18 cellular contexts compared by ENCODE assay signal in genomic region chr20:48814633-48815032, GRCh38. TPM values are rescaled to one million over a fixed set of nuclear protein-coding genes. Genes with fewer than 3 reads are reported as not detected.
A peak's percentile ranks its signal among the peaks of the same experiment; 100 is the strongest.
DNase-seq lines count a peak whose midpoint lies in the region; ATAC-seq, FAIRE-seq and TF ChIP-seq lines count a peak whose summit lies in the region.
"Had no signal": no experiment of that assay in that cellular context is flagged by ENCODE, and none has a peak within 500 bp of the region (broad histone marks: within the 10 kb centered on the region; RNA-seq: fewer than 3 reads in every experiment).

No MANE protein-coding gene starts in this region.

- no peaks in the 10 kb centered on the region for H3K36me3 ChIP-seq in CD8-positive, alpha-beta T cell (ENCODE audit: insufficient read depth, low read length)
- H3K36me3 ChIP-seq in K562 (ENCODE audit: control insufficient read depth, insufficient read depth, low read length) = no peaks in the 10 kb centered on the region
- H3K36me3 ChIP-seq: MG63, Peyer's patch had no signal

- CTCF ChIA-PET in CD8-positive, alpha-beta T cell (lab: Charles Lee) = interaction anchor here (0.9 to 1.0 kb wide), 2 partner anchors 12 to 13 kb away, joined by 3 to 4 read pairs; no protein-coding TSS in a partner anchor
- CTCF ChIA-PET in K562 (lab: Yijun Ruan, JAX; ENCODE audit: low intra/inter-chr PET ratio) = no interaction called here

- ATAC-seq in activated T-cell treated with anti-CD3 and anti-CD28 coated beads, Interleukin-2, amount 50 U/mL, for 72 hours (replicated peaks in 1 of 2) = no peak
- ATAC-seq in CD8-positive, alpha-beta T cell = no peak
- ATAC-seq in K562 = no peak
- no peak for ATAC-seq in HG03442 (IDR thresholded peaks at IDR 0.05; ENCODE audit: unreplicated experiment)
- no peak for ATAC-seq in HG02798 (IDR thresholded peaks at IDR 0.05; ENCODE audit: poor library complexity, unreplicated experiment)
- ATAC-seq: Right ventricle myocardium inferior had no signal

- WGBS in K562 (ENCODE audit: insufficient coverage, low coverage, missing lambda C conversion rate) = 7% methylated on average over 5 of the region's 5 CpGs

- no peak for TF ChIP-seq POLR2A in K562 (conservative IDR thresholded peaks at IDR 0.05)

- TF ChIP-seq EP300 in K562 (IDR thresholded peaks at IDR 0.05; ENCODE audit: low read length) = no peak

- BruUV-seq in K562 (replicated peaks; lab: Mats Ljungman, UMichigan) = no TSS peak

- no peaks in the 10 kb centered on the region for H3K9me3 Mint-ChIP-seq in activated T-cell treated with anti-CD3 and anti-CD28 coated beads, Interleukin-2, amount 50 U/mL, for 72 hours
- H3K9me3 Mint-ChIP-seq in CD8-positive, alpha-beta T cell = no peaks in the 10 kb centered on the region
- H3K9me3 Mint-ChIP-seq: CD14-positive monocyte, H9 had no signal

- intact Hi-C loops in CD8-positive, alpha-beta T cell (cut with DNase I, micrococcal nuclease) = loop anchor here in 1 of 2 experiments (1.0 kb wide), 1 partner anchor 25 kb away; no protein-coding TSS in a partner anchor
- intact Hi-C loops in K562 (cut with micrococcal nuclease) = no loop called here

- H2AFZ ChIP-seq in K562 (ENCODE audit: low read depth, low read length) = no peak overlapping the region

- H4K20me1 ChIP-seq in K562 (replicated peaks; ENCODE audit: control insufficient read depth, insufficient read depth, low read length) = 0 out of 2 replicates have a peak, but pooled peaks cover 6% of the 10 kb centered on the region

- DNase-seq in activated T-cell treated with anti-CD3 and anti-CD28 coated beads, Interleukin-2, amount 50 U/mL, for 72 hours = no peak
- DNase-seq in activated T-cell treated with anti-CD3 and anti-CD28 coated beads for 4 hours (no peak), K562 (ENCODE audit: extremely low read depth in 1 of 4, low spot score in 3 of 4) (no peak), substantia nigra (lab: John Stamatoyannopoulos, UW) (no peak)
- no peak for DNase-seq in CD8-positive, alpha-beta T cell
- DNase-seq: H9, Karpas-422, MG63, NCI-H1092, NCI-H146, NCI-H2081, NCI-H510A, Peyer's patch had no signal

- H3K9ac ChIP-seq in K562 (ENCODE audit: insufficient read depth in 1 of 2, low read depth in 2 of 2, low read length in 2 of 2) = no peak overlapping the region

- H3K27ac Mint-ChIP-seq in activated T-cell treated with anti-CD3 and anti-CD28 coated beads, Interleukin-2, amount 50 U/mL, for 72 hours = peak overlapping the region; percentile 21
- no peak overlapping the region for H3K27ac Mint-ChIP-seq in CD8-positive, alpha-beta T cell
- H3K27ac Mint-ChIP-seq: H9 had no signal

- H3K9me3 ChIP-seq in CD8-positive, alpha-beta T cell (ENCODE audit: low read length) = no peaks in the 10 kb centered on the region
- no peaks in the 10 kb centered on the region for H3K9me3 ChIP-seq in K562 (replicated peaks; ENCODE audit: control insufficient read depth, insufficient read depth, low read depth, low read length)
- H3K9me3 ChIP-seq: Peyer's patch had no signal

- POLR2A ChIA-PET in CD8-positive, alpha-beta T cell (lab: Charles Lee) = no interaction called here
- POLR2A ChIA-PET in K562 (lab: Yijun Ruan, JAX) = interaction anchor here (1.6 kb wide), 1 partner anchor 11 kb away, joined by 3 read pairs; no protein-coding TSS in a partner anchor

- H3K79me2 ChIP-seq in K562 (ENCODE audit: control insufficient read depth, insufficient read depth, low read length) = no peaks in the 10 kb centered on the region

- no peak for TF ChIP-seq RAD21 in K562 (CRISPR knock-in tag; conservative IDR thresholded peaks at IDR 0.05 in 1 of 2, IDR thresholded peaks at IDR 0.05 in 1 of 2)

- H3K9me1 ChIP-seq in K562 (ENCODE audit: control insufficient read depth, insufficient read depth, low read length) = no peaks in the 10 kb centered on the region

- TF ChIP-seq CTCF in CD8-positive, alpha-beta T cell (IDR thresholded peaks at IDR 0.05) = no peak
- TF ChIP-seq CTCF in K562 (IDR thresholded peaks at IDR 0.05 in 2 of 3, conservative IDR thresholded peaks at IDR 0.05 in 1 of 3; ENCODE audit: insufficient read depth in 2 of 3, low read depth in 1 of 3, low read length in 3 of 3) = no peak

- peaks cover 87% of the 10 kb centered on the region for H3K4me1 ChIP-seq in CD8-positive, alpha-beta T cell (ENCODE audit: insufficient read depth, low read length)
- H3K4me1 ChIP-seq in K562 (replicated peaks in 1 of 2; ENCODE audit: control insufficient read depth in 2 of 2, insufficient read depth in 2 of 2, low read length in 2 of 2) = no peaks in the 10 kb centered on the region

- peaks cover 2 to 9% of the 10 kb centered on the region in 2 donors for H3K36me3 Mint-ChIP-seq in activated T-cell treated with anti-CD3 and anti-CD28 coated beads, Interleukin-2, amount 50 U/mL, for 72 hours (ENCODE audit: insufficient read depth in 2 of 2)
- peaks cover 34% of the 10 kb centered on the region for H3K36me3 Mint-ChIP-seq in CD8-positive, alpha-beta T cell

- H3K4me3 ChIP-seq in CD8-positive, alpha-beta T cell (ENCODE audit: low read depth, low read length) = no peak overlapping the region
- H3K4me3 ChIP-seq in K562 = no peak overlapping the region
- H3K4me3 ChIP-seq: MG63, Peyer's patch had no signal

- no peak for FAIRE-seq in K562 (lab: Jason Lieb, UNC)
- FAIRE-seq: GM19239 had no signal

- no peak overlapping the region for H3K4me2 ChIP-seq in K562 (ENCODE audit: insufficient read depth, low read length)

- H3K4me3 Mint-ChIP-seq in activated T-cell treated with anti-CD3 and anti-CD28 coated beads, Interleukin-2, amount 50 U/mL, for 72 hours = peak overlapping the region in 1 of 2 donors; percentile 52
- H3K4me3 Mint-ChIP-seq in CD8-positive, alpha-beta T cell = peak overlapping the region; percentile 1
- H3K4me3 Mint-ChIP-seq: CD14-positive monocyte, H9 had no signal

- no peaks in the 10 kb centered on the region for H3K27me3 ChIP-seq in CD8-positive, alpha-beta T cell (ENCODE audit: insufficient read depth, low read length)
- peaks cover 3 to 14% of the 10 kb centered on the region in 2 experiments; a peak in 3 of 5 replicates for H3K27me3 ChIP-seq in K562 (ENCODE audit: control insufficient read depth in 2 of 2, insufficient read depth in 2 of 2, low read length in 2 of 2)
- H3K27me3 ChIP-seq: MG63, Peyer's patch had no signal

- H3K27me3 Mint-ChIP-seq in activated T-cell treated with anti-CD3 and anti-CD28 coated beads, Interleukin-2, amount 50 U/mL, for 72 hours (ENCODE audit: low read depth) = no peaks in the 10 kb centered on the region
- no peaks in the 10 kb centered on the region for H3K27me3 Mint-ChIP-seq in CD8-positive, alpha-beta T cell (ENCODE audit: low read depth)

- peaks cover 42% of the 10 kb centered on the region for H3K4me1 Mint-ChIP-seq in activated T-cell treated with anti-CD3 and anti-CD28 coated beads, Interleukin-2, amount 50 U/mL, for 72 hours (ENCODE audit: low read depth)
- peaks cover 59% of the 10 kb centered on the region for H3K4me1 Mint-ChIP-seq in CD8-positive, alpha-beta T cell (ENCODE audit: low read depth)

- no peak overlapping the region for H3K27ac ChIP-seq in CD8-positive, alpha-beta T cell (ENCODE audit: low read depth, low read length)
- no peak overlapping the region for H3K27ac ChIP-seq in K562 (ENCODE audit: extremely low read depth, low read depth, low read length)
- peak overlapping the region; percentile 28 for H3K27ac ChIP-seq in substantia nigra (ENCODE audit: low read depth, low read length, poor library complexity, severe bottlenecking)

- in situ Hi-C loops in K562 (cut with MboI) = no loop called here

TF ChIP-seq in K562, 482 proteins besides CTCF, POLR2A, EP300 and RAD21 (continues in another document):
- TF ChIP-seq CBFB (CRISPR knock-in tag; IDR thresholded peaks at IDR 0.05) = no peak
- TF ChIP-seq ZNF511 (CRISPR knock-in tag; IDR thresholded peaks at IDR 0.05) = no peak
- TF ChIP-seq GABPB1 (CRISPR knock-in tag; IDR thresholded peaks at IDR 0.05) = no peak
- no peak for TF ChIP-seq SNRNP70 (optimal IDR thresholded peaks at IDR 0.05; ENCODE audit: low read depth, low read length)
- no peak for TF ChIP-seq NCOA4 (IDR thresholded peaks at IDR 0.05; ENCODE audit: partially characterized antibody)
- peak; percentile 88 for TF ChIP-seq ZNF354B (CRISPR knock-in tag; IDR thresholded peaks at IDR 0.05)
- no peak for TF ChIP-seq MYBL2 (IDR thresholded peaks at IDR 0.05; ENCODE audit: low read depth)
- no peak for TF ChIP-seq MYBL2 (CRISPR knock-in tag; IDR thresholded peaks at IDR 0.05; ENCODE audit: borderline replicate concordance)
- TF ChIP-seq PTRF (tag; IDR thresholded peaks at IDR 0.05) = no peak

RNA-seq across cellular contexts. Expression of gene PREX1, which starts 13.2 kb away (rescaled TPM):
- total RNA-seq in activated T-cell treated with anti-CD3 and anti-CD28 coated beads, Interleukin-2, amount 50 U/mL, for 72 hours = 100 to 1,000 TPM in 1 of 2 donors, 10 to 100 TPM in 1; 85.6 to 112 TPM
- 100 to 1,000 TPM; 111 to 117 TPM for total RNA-seq in CD8-positive, alpha-beta T cell
- 7.3 and 17.0 TPM in 2 replicates for total RNA-seq in K562 (2011; cell fraction: chromatin; rRNA removed; ENCODE audit: low replicate concordance)
- 5.9 and 8.0 TPM in 2 replicates for total RNA-seq in K562 (2011; cell fraction: nucleolus; rRNA removed)
- 7.9 and 9.6 TPM in 2 replicates for total RNA-seq in K562 (2011; cell fraction: nucleoplasm; rRNA removed)
- 5.4 and 9.3 TPM in 2 replicates for total RNA-seq in K562 (2014; rRNA removed)
- total RNA-seq in K562 (2014; rRNA removed; fragmentation: Illumina TruSeq; extraction: Trizol) = 3.3 and 5.1 TPM in 2 replicates
- total RNA-seq in K562 (2015; rRNA removed; fragmentation: Illumina TruSeq; extraction: Trizol) = 4.7 and 4.8 TPM in 2 replicates
- total RNA-seq in K562 (2021) = 9.0 and 10.4 TPM in 2 replicates
- 1.8 and 4.9 TPM in 2 replicates for polyA plus RNA-seq in K562 (2011; rRNA removed)
- 2.5 and 2.6 TPM in 2 replicates for polyA plus RNA-seq in K562 (2011; cell fraction: cytosol; rRNA removed)
- 5.3 and 7.3 TPM in 2 replicates for polyA plus RNA-seq in K562 (2011; cell fraction: nucleus; rRNA removed)
- polyA plus RNA-seq in K562 (2012) = 5.7 and 10.6 TPM in 2 replicates
- 5.5 and 6.1 TPM in 2 replicates for polyA plus RNA-seq in K562 (2014; fragmentation: Illumina TruSeq; extraction: Trizol)
- 1 to 10 TPM in 1 of 2 experiments, under 1 TPM in 1; 0.37 to 1.6 TPM for polyA plus RNA-seq in K562 (2014; fragmentation: Nextera tagmentation; extraction: Ambion mirVana)
- polyA plus RNA-seq in K562 (2014; rRNA removed) = 4.2 and 4.4 TPM in 2 replicates
- 3.3 and 4.7 TPM in 2 replicates for polyA minus RNA-seq in K562 (2011; rRNA and poly(A)+ RNA removed)
- 1.6 and 4.8 TPM in 2 replicates for polyA minus RNA-seq in K562 (2011; cell fraction: cytosol; rRNA and poly(A)+ RNA removed)
- 2.7 and 8.8 TPM in 2 replicates for polyA minus RNA-seq in K562 (2011; cell fraction: nucleus; rRNA and poly(A)+ RNA removed)

Comparison
In these comparisons a context has a peak if more than half of its experiments do, and no peak if none do; other contexts are left out.
1. RNA of gene PREX1, which starts 13.2 kb away (total RNA-seq): 111 to 117 TPM in CD8-positive, alpha-beta T cell and 85.6 to 112 TPM in activated T-cell treated with anti-CD3 and anti-CD28 coated beads, Interleukin-2, amount 50 U/mL, for 72 hours; 3.3 to 17.0 TPM in K562; every median in the first group is over 4 times any median in the second.